Comparison of ENCODE assay signal across 16 cellular contexts in genomic region chr7:152050547-152050971, GRCh38. TPM values are rescaled to one million over a fixed set of nuclear protein-coding genes. Genes with fewer than 3 reads are reported as not detected.
DNase-seq lines count a peak whose midpoint lies in the region; ATAC-seq lines count a peak whose summit lies in the region.
"Had no signal": no experiment of that assay in that cellular context is flagged by ENCODE, and none has a peak within 500 bp of the region (broad histone marks: within the 10 kb centered on the region; RNA-seq: fewer than 3 reads in every experiment).

No MANE protein-coding gene starts in this region.

- no peaks in the 10 kb centered on the region for H3K27me3 ChIP-seq in MG63
- H3K27me3 ChIP-seq: BLaER1 had no signal

- no peaks in the 10 kb centered on the region; the same call in 1 of the 2 replicates for H3K9me3 ChIP-seq in MG63

- no peaks in the 10 kb centered on the region for H3K36me3 ChIP-seq in MG63
- H3K36me3 ChIP-seq: BLaER1 had no signal

- DNase-seq in AG08395 (ENCODE audit: low spot score), result peak; percentile 7
- peak; percentile 53 for DNase-seq in MG63
- peak; percentile 44 for DNase-seq in cerebellar cortex (ENCODE audit: low spot score)
- peak; percentile 42 for DNase-seq in medulla oblongata (ENCODE audit: extremely low spot score)
- no peak for DNase-seq in iPS-NIHi7 (ENCODE audit: extremely low spot score)
- DNase-seq: activated naive CD4-positive, alpha-beta T cell; cerebellar nuclear complex; DMS79; KG1; NCI-H1694; NK-92 treated with Interleukin-12 subunit alpha and Interleukin-12 subunit beta, amount 100 ng/mL, for 24 hours; SHP77 treated with DMSO at 0.1 percent for 48 hours had no signal

- H3K4me3 ChIP-seq in MG63, result no peak overlapping the region
- H3K4me3 ChIP-seq: BLaER1 had no signal

- ATAC-seq in GM19023 (IDR thresholded peaks at IDR 0.05; ENCODE audit: unreplicated experiment), result no peak
- no peak for ATAC-seq in GM18520 (IDR thresholded peaks at IDR 0.05; ENCODE audit: unreplicated experiment)
- ATAC-seq in HG03521 (IDR thresholded peaks at IDR 0.05; ENCODE audit: unreplicated experiment), result no peak

RNA-seq across cellular contexts. Expression of gene GALNT11, which starts 25.1 kb away (rescaled TPM):
- total RNA-seq in MG63 (2014; rRNA removed; shearing (Covaris generic); ENCODE audit: low replicate concordance), result 16.6 and 16.7 TPM in 2 replicates
